8 cellular contexts compared by ENCODE assay signal in the genomic region with DNA sequence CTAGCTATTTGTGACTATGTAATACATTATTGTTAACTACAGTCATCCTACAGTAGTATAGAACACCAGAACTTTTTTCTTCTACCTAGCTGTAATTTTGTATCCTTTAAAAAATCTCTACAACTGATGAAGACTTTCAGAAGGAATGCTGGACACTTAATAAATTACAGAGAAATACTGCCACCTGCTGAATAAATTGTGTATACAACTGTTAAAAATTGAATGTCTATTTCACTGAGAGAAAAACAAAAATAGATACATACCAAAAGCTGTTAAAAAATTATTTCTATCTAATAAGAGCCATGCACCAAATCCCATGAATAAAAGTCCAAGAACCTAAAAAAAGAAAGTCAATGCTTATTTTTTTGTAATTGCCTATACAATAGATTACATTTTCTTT. TPM values are rescaled to one million over a fixed set of nuclear protein-coding genes. Genes with fewer than 3 reads are reported as not detected.
DNase-seq lines count a peak whose midpoint lies in the region; ATAC-seq and TF ChIP-seq lines count a peak whose summit lies in the region.

No MANE protein-coding gene starts in this region.

- H3K9me3 ChIP-seq in right atrium auricular region = no peaks in the 10 kb centered on the region
- no peaks in the 10 kb centered on the region for H3K9me3 ChIP-seq in right cardiac atrium (ENCODE audit: control insufficient read depth, low read length)

- H3K27me3 ChIP-seq in right atrium auricular region = no peaks in the 10 kb centered on the region
- H3K27me3 ChIP-seq in right cardiac atrium (ENCODE audit: control insufficient read depth, insufficient read depth) = no peaks in the 10 kb centered on the region

- H3K27ac ChIP-seq in right atrium auricular region (no peak overlapping the region), right cardiac atrium (ENCODE audit: low read length) (no peak overlapping the region)

- no peaks in the 10 kb centered on the region for H3K36me3 ChIP-seq in right atrium auricular region

- DNase-seq in right atrium auricular region (ENCODE audit: low spot score) (no peak), right cardiac atrium (no peak), NCI-H2081 (lab: John Stamatoyannopoulos, UW) (peak; percentile 11 to 18), astrocyte of the hippocampus (ENCODE audit: low read depth, low spot score) (peak; percentile 20), lung microvascular endothelial cell (ENCODE audit: low read depth in 2 of 2) (peak; percentile 38 to 46), NOMO-1 treated with DMSO at 0.1 percent for 48 hours (lab: John Stamatoyannopoulos, UW; ENCODE audit: unreplicated experiment) (no peak)
- no peak for DNase-seq in activated CD4-positive, alpha-beta T cell treated with anti-CD3 and anti-CD28 coated beads, Interleukin-2, amount 50 U/mL, for 4 hours

- no peak overlapping the region for H3K4me3 ChIP-seq in right atrium auricular region
- H3K4me3 ChIP-seq in right cardiac atrium (ENCODE audit: low read length) = no peak overlapping the region

- intact Hi-C loops in right cardiac atrium (cut with DNase I) = loop anchor here in 3 of 4 donors (5.0 kb wide), 2 partner anchors 147 to 152 kb away; no protein-coding TSS in a partner anchor

- H3K4me1 ChIP-seq in right atrium auricular region (no peaks in the 10 kb centered on the region), right cardiac atrium (ENCODE audit: control insufficient read depth, insufficient read depth, low read length) (no peaks in the 10 kb centered on the region)

- ATAC-seq in right cardiac atrium (no peak), HG03097 (IDR thresholded peaks at IDR 0.05; ENCODE audit: low FRiP score, unreplicated experiment) (no peak)

- TF ChIP-seq CTCF in right atrium auricular region (IDR thresholded peaks at IDR 0.05) = peak; percentile 15 to 65

RNA-seq across cellular contexts. Expression of gene TSPAN19, which starts 6.6 kb away (rescaled TPM):
- total RNA-seq in right atrium auricular region (not detected), right cardiac atrium (under 1 TPM in 1 of 4 donors, not detected in 3; 0.85 TPM), lung microvascular endothelial cell (under 0.01 and 0.20 TPM in 2 replicates)
- polyA plus RNA-seq in right cardiac atrium = 0.07 TPM

RNA-seq across cellular contexts. Expression of gene LRRIQ1, which starts 6.7 kb away (rescaled TPM):
- total RNA-seq in right atrium auricular region = under 1 TPM in 1 of 2 donors, not detected in 1; 0.12 TPM
- total RNA-seq in right cardiac atrium = under 1 TPM; 0.17 to 0.48 (median 0.46) TPM
- 0.07 TPM for polyA plus RNA-seq in right cardiac atrium
- under 0.01 TPM in 2 replicates for total RNA-seq in lung microvascular endothelial cell

Comparison
In these comparisons a context has a peak if more than half of its experiments do, and no peak if none do; other contexts are left out.
1. DNase-seq: peak in NCI-H2081 (2 of 2), astrocyte of the hippocampus (single experiment) and lung microvascular endothelial cell (2 of 2); none in right atrium auricular region (single experiment), right cardiac atrium (0 of 3), NOMO-1 treated with DMSO at 0.1 percent for 48 hours (single experiment) and activated CD4-positive, alpha-beta T cell treated with anti-CD3 and anti-CD28 coated beads, Interleukin-2, amount 50 U/mL, for 4 hours (0 of 2).